10 cellular contexts compared by ENCODE assay signal in the genomic region with DNA sequence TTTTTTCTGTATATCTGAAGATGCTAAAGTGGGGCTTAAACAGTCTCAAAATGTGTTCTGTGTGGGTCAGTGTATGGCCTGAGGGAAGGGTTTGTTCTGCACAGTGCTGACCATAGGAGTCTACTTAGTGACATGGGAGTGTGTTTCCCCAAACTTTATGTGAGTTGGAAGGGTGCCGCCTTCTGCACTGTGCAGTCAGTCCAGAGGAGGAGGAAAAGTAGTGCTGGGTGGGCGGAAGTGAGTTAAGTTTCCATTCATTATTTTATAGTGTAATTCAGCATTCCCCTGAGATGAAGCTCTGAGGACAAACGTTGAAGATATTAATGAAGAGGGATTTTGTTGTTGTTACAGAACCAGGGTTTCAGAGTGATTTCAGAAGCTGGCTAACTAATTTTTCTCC. TPM values are rescaled to one million over a fixed set of nuclear protein-coding genes. Genes with fewer than 3 reads are reported as not detected.
DNase-seq lines count a peak whose midpoint lies in the region; ATAC-seq and TF ChIP-seq lines count a peak whose summit lies in the region.
"Had no signal": no experiment of that assay in that cellular context is flagged by ENCODE, and none has a peak within 500 bp of the region (broad histone marks: within the 10 kb centered on the region; RNA-seq: fewer than 3 reads in every experiment).

No MANE protein-coding gene starts in this region.

- CTCF ChIA-PET in activated CD4-positive, alpha-beta memory T cell treated with anti-CD3 and anti-CD28 coated beads, Interleukin-2, amount 10 ng/mL, durations not matched to agents 7 days and 5 days (lab: Charles Lee) = interaction anchor here (0.9 kb wide), 1 partner anchor 128 kb away, joined by 4 read pairs; no protein-coding TSS in a partner anchor

- ATAC-seq in left ventricle myocardium superior = peak; percentile 14

- H3K36me3 ChIP-seq in stomach = no peaks in the 10 kb centered on the region
- H3K36me3 ChIP-seq: colonic mucosa, thyroid gland had no signal

- intact Hi-C loops in left ventricle myocardium superior (cut with micrococcal nuclease) = no loop called here
- intact Hi-C loops in stomach (cut with DNase I; ENCODE audit: low total_unique reads) = no loop called here

- H3K9me3 ChIP-seq in stomach = no peaks in the 10 kb centered on the region
- H3K9me3 ChIP-seq: colonic mucosa, thyroid gland had no signal

- no peaks in the 10 kb centered on the region for H3K9me3 Mint-ChIP-seq in activated CD4-positive, alpha-beta memory T cell treated with anti-CD3 and anti-CD28 coated beads, Interleukin-2, amount 10 ng/mL, durations not matched to agents 7 days and 5 days

- peak overlapping the region; percentile 63 for H3K27ac Mint-ChIP-seq in activated CD4-positive, alpha-beta memory T cell treated with anti-CD3 and anti-CD28 coated beads, Interleukin-2, amount 10 ng/mL, durations not matched to agents 7 days and 5 days

- POLR2A ChIA-PET in activated CD4-positive, alpha-beta memory T cell treated with anti-CD3 and anti-CD28 coated beads, Interleukin-2, amount 10 ng/mL, durations not matched to agents 7 days and 5 days (lab: Charles Lee) = interaction anchor here (0.9 to 2.4 kb wide), 3 partner anchors 11 to 35 kb away, joined by 3 to 9 read pairs (median 9); no protein-coding TSS in a partner anchor

- peaks cover 0 to 18% (median 10%) of the 10 kb centered on the region in 3 donors for H3K27me3 ChIP-seq in stomach
- H3K27me3 ChIP-seq: colonic mucosa, thyroid gland had no signal

- TF ChIP-seq EP300 in stomach (IDR thresholded peaks at IDR 0.05) = no peak

- H3K27me3 Mint-ChIP-seq in activated CD4-positive, alpha-beta memory T cell treated with anti-CD3 and anti-CD28 coated beads, Interleukin-2, amount 10 ng/mL, durations not matched to agents 7 days and 5 days = no peaks in the 10 kb centered on the region

- peak overlapping the region in 1 of 5 donors; percentile 22 for H3K27ac ChIP-seq in stomach
- H3K27ac ChIP-seq: colonic mucosa had no signal

- peaks cover 57% of the 10 kb centered on the region for H3K4me1 Mint-ChIP-seq in activated CD4-positive, alpha-beta memory T cell treated with anti-CD3 and anti-CD28 coated beads, Interleukin-2, amount 10 ng/mL, durations not matched to agents 7 days and 5 days

- H3K4me3 ChIP-seq in stomach = peak overlapping the region in 3 of 4 donors; percentile 54 to 71 (median 63)
- H3K4me3 ChIP-seq: colonic mucosa, thyroid gland had no signal

- TF ChIP-seq POLR2A in stomach (IDR thresholded peaks at IDR 0.05) = no peak

- H3K4me3 Mint-ChIP-seq in activated CD4-positive, alpha-beta memory T cell treated with anti-CD3 and anti-CD28 coated beads, Interleukin-2, amount 10 ng/mL, durations not matched to agents 7 days and 5 days = peak overlapping the region; percentile 80

- H3K4me1 ChIP-seq in stomach = peaks cover 0 to 34% (median 21%) of the 10 kb centered on the region in 4 donors
- H3K4me1 ChIP-seq: colonic mucosa had no signal

- WGBS in stomach, 5 donors = 65 to 77% (median 69%) methylated on average over 3 of the region's 3 CpGs

- H3K36me3 Mint-ChIP-seq in activated CD4-positive, alpha-beta memory T cell treated with anti-CD3 and anti-CD28 coated beads, Interleukin-2, amount 10 ng/mL, durations not matched to agents 7 days and 5 days (ENCODE audit: low read depth) = peaks cover 31% of the 10 kb centered on the region

- peak; percentile 21 for DNase-seq in activated CD8-positive, alpha-beta memory T cell treated with anti-CD3 and anti-CD28 coated beads for 24 hours
- no peak for DNase-seq in activated CD8-positive, alpha-beta memory T cell treated with anti-CD3 and anti-CD28 coated beads, Interleukin-2, amount 50 U/mL, for 48 hours
- DNase-seq in activated CD4-positive, alpha-beta memory T cell treated with anti-CD3 and anti-CD28 coated beads, Interleukin-2, amount 10 ng/mL, durations not matched to agents 7 days and 5 days = no peak
- DNase-seq in left ventricle myocardium superior (peak; percentile 40), stomach (no peak), NCI-H82 (lab: John Stamatoyannopoulos, UW) (no peak), DMS79 treated with DMSO at 0.1 percent for 48 hours (lab: John Stamatoyannopoulos, UW) (no peak), hepatic stellate cell (ENCODE audit: low spot score) (no peak)

- TF ChIP-seq CTCF in stomach (IDR thresholded peaks at IDR 0.05) = no peak

RNA-seq across cellular contexts. Expression of a gene that starts 2.9 kb away (rescaled TPM):
- 10 to 100 TPM; 11.5 to 11.8 TPM for total RNA-seq in activated CD4-positive, alpha-beta memory T cell treated with anti-CD3 and anti-CD28 coated beads, Interleukin-2, amount 10 ng/mL, durations not matched to agents 7 days and 5 days
- total RNA-seq in left ventricle myocardium superior = 13.8 TPM
- total RNA-seq in stomach = 10 to 100 TPM in 1 of 5 donors, 1 to 10 TPM in 3, under 1 TPM in 1; 0.29 to 10.1 (median 1.8) TPM
- 1 to 10 TPM; 1.4 to 3.5 (median 2.4) TPM for polyA plus RNA-seq in stomach

RNA-seq across cellular contexts. Expression of a gene that starts 31.2 kb away (rescaled TPM):
- 1 to 10 TPM; 5.7 to 7.4 TPM for total RNA-seq in activated CD4-positive, alpha-beta memory T cell treated with anti-CD3 and anti-CD28 coated beads, Interleukin-2, amount 10 ng/mL, durations not matched to agents 7 days and 5 days
- total RNA-seq in left ventricle myocardium superior = 3.0 TPM
- 10 to 100 TPM in 2 of 5 donors, 1 to 10 TPM in 3; 1.8 to 14.0 (median 8.1) TPM for total RNA-seq in stomach
- under 1 TPM; 0.61 to 1.00 (median 0.65) TPM for polyA plus RNA-seq in stomach

Comparison
In these comparisons a context has a peak if more than half of its experiments do, and no peak if none do; other contexts are left out.
1. DNase-seq: peak in activated CD8-positive, alpha-beta memory T cell treated with anti-CD3 and anti-CD28 coated beads for 24 hours (single experiment) and left ventricle myocardium superior (single experiment); none in activated CD8-positive, alpha-beta memory T cell treated with anti-CD3 and anti-CD28 coated beads, Interleukin-2, amount 50 U/mL, for 48 hours (single experiment), activated CD4-positive, alpha-beta memory T cell treated with anti-CD3 and anti-CD28 coated beads, Interleukin-2, amount 10 ng/mL, durations not matched to agents 7 days and 5 days (single experiment), stomach (single experiment), NCI-H82 (single experiment), DMS79 treated with DMSO at 0.1 percent for 48 hours (single experiment) and hepatic stellate cell (single experiment).